ENCODE assay signal across 9 cellular contexts in genomic region chr13:45337803-45338202, GRCh38. TPM values are rescaled to one million over a fixed set of nuclear protein-coding genes. Genes with fewer than 3 reads are reported as not detected.
DNase-seq lines count a peak whose midpoint lies in the region; ATAC-seq and TF ChIP-seq lines count a peak whose summit lies in the region.
"Had no signal": no experiment of that assay in that cellular context is flagged by ENCODE, and none has a peak within 500 bp of the region (broad histone marks: within the 10 kb centered on the region; RNA-seq: fewer than 3 reads in every experiment).

No MANE protein-coding gene starts in this region.

- H3K4me1 Mint-ChIP-seq in central memory CD8-positive, alpha-beta T cell = peaks cover 78% of the 10 kb centered on the region
- H3K4me1 Mint-ChIP-seq in naive B cell = peaks cover 43 to 77% (median 76%) of the 10 kb centered on the region in 3 donors

- TF ChIP-seq CTCF in left lung (IDR thresholded peaks at IDR 0.05) = no peak

- H3K36me3 Mint-ChIP-seq in central memory CD8-positive, alpha-beta T cell (ENCODE audit: insufficient read depth) = peaks cover 64% of the 10 kb centered on the region
- peaks cover 22 to 24% of the 10 kb centered on the region in 2 donors for H3K36me3 Mint-ChIP-seq in naive B cell

- no peak for ATAC-seq in central memory CD8-positive, alpha-beta T cell (replicated peaks; ENCODE audit: extremely low read depth, poor library complexity, severe bottlenecking)
- ATAC-seq in naive B cell (ENCODE audit: low read depth in 2 of 2) = no peak
- no peak for ATAC-seq in left lung

- intact Hi-C loops in left lung (cut with DNase I) = no loop called here

- peak overlapping the region in 8 of 11 experiments; percentile 12 to 100 (median 98); a peak in 12 of 22 replicates for H3K27ac ChIP-seq in BLaER1 treated with 17β-estradiol and CSF1 and Interleukin-3, amounts not matched to agents 10 nM and 100 nM
- H3K27ac ChIP-seq in left lung = peak overlapping the region in 1 of 2 donors; percentile 9

- H3K4me3 Mint-ChIP-seq in central memory CD8-positive, alpha-beta T cell = peak overlapping the region; percentile 63
- peak overlapping the region in 3 of 8 donors; percentile 9 to 89 (median 36) for H3K4me3 Mint-ChIP-seq in naive B cell

- H3K27ac Mint-ChIP-seq in central memory CD8-positive, alpha-beta T cell (ENCODE audit: low read depth) = peak overlapping the region; percentile 69
- H3K27ac Mint-ChIP-seq in naive B cell = peak overlapping the region in 5 of 6 donors; percentile 25 to 60 (median 51)
- H3K27ac Mint-ChIP-seq: dendritic cell treated with granulocyte-macrophage colony-stimulating factor and Interleukin-4, amounts not matched to agents 40 ng/mL and 50 ng/mL, for 4 days had no signal

- H3K4me3 ChIP-seq in BLaER1 treated with 17β-estradiol and CSF1 and Interleukin-3, amounts not matched to agents 10 nM and 100 nM = peak overlapping the region; percentile 72 to 95 (median 88)
- H3K4me3 ChIP-seq in MG63 (0 out of 2 replicates have a peak overlapping the region, but pooled peaks have one; percentile 2), left lung (peak overlapping the region in 1 of 2 donors; percentile 95)

- DNase-seq in MG63 = no peak
- no peak for DNase-seq in central memory CD8-positive, alpha-beta T cell (ENCODE audit: low spot score in 2 of 2)
- no peak for DNase-seq in naive B cell
- DNase-seq in NCI-H2227 (lab: John Stamatoyannopoulos, UW; ENCODE audit: unreplicated experiment) = no peak
- DNase-seq in activated gamma-delta T cell treated with Interleukin-2 at 50 U/mL for 16 hours = no peak
- no peak for DNase-seq in left lung
- DNase-seq in activated effector memory CD4-positive, alpha-beta T cell treated with Interleukin-2 at 50 U/mL for 16 hours = no peak

- H4K20me1 ChIP-seq in BLaER1 treated with 17β-estradiol and CSF1 and Interleukin-3, amounts not matched to agents 10 nM and 100 nM = peaks cover 72 to 81% (median 78%) of the 10 kb centered on the region in 11 experiments

- H3K36me3 ChIP-seq in BLaER1 treated with 17β-estradiol and CSF1 and Interleukin-3, amounts not matched to agents 10 nM and 100 nM = peaks cover 52 to 77% (median 72%) of the 10 kb centered on the region in 11 experiments
- H3K36me3 ChIP-seq in MG63 (peaks cover 66% of the 10 kb centered on the region), left lung (peaks cover 0 to 63% of the 10 kb centered on the region in 2 donors)

- peak overlapping the region; percentile 98 to 100 (median 99) for H3K9ac ChIP-seq in BLaER1 treated with 17β-estradiol and CSF1 and Interleukin-3, amounts not matched to agents 10 nM and 100 nM

- no peaks in the 10 kb centered on the region for H3K9me3 Mint-ChIP-seq in central memory CD8-positive, alpha-beta T cell
- H3K9me3 Mint-ChIP-seq in naive B cell = no peaks in the 10 kb centered on the region
- H3K9me3 Mint-ChIP-seq: dendritic cell treated with granulocyte-macrophage colony-stimulating factor and Interleukin-4, amounts not matched to agents 40 ng/mL and 50 ng/mL, for 4 days had no signal

- no peaks in the 10 kb centered on the region for H3K27me3 ChIP-seq in BLaER1 treated with 17β-estradiol and CSF1 and Interleukin-3, amounts not matched to agents 10 nM and 100 nM
- H3K27me3 ChIP-seq in MG63 (no peaks in the 10 kb centered on the region), left lung (no peaks in the 10 kb centered on the region)

- H3K27me3 Mint-ChIP-seq in central memory CD8-positive, alpha-beta T cell = no peaks in the 10 kb centered on the region
- no peaks in the 10 kb centered on the region for H3K27me3 Mint-ChIP-seq in naive B cell
- H3K27me3 Mint-ChIP-seq: dendritic cell treated with granulocyte-macrophage colony-stimulating factor and Interleukin-4, amounts not matched to agents 40 ng/mL and 50 ng/mL, for 4 days had no signal

- peaks cover 0 to 7% (median 0%) of the 10 kb centered on the region in 11 experiments; a peak in 3 of 22 replicates for H3K9me3 ChIP-seq in BLaER1 treated with 17β-estradiol and CSF1 and Interleukin-3, amounts not matched to agents 10 nM and 100 nM (replicated peaks in 1 of 11)
- H3K9me3 ChIP-seq in MG63 (no peaks in the 10 kb centered on the region), left lung (no peaks in the 10 kb centered on the region)

- peaks cover 72 to 78% (median 73%) of the 10 kb centered on the region in 10 experiments for H3K4me1 ChIP-seq in BLaER1 treated with 17β-estradiol and CSF1 and Interleukin-3, amounts not matched to agents 10 nM and 100 nM
- peaks cover 38 to 80% of the 10 kb centered on the region in 2 donors for H3K4me1 ChIP-seq in left lung

- peak overlapping the region; percentile 91 to 97 (median 93) for H3K4me2 ChIP-seq in BLaER1 treated with 17β-estradiol and CSF1 and Interleukin-3, amounts not matched to agents 10 nM and 100 nM

RNA-seq across cellular contexts. Expression of gene TPT1, which starts 3.2 kb away (rescaled TPM):
- 1,247 and 1,897 TPM in 2 replicates for total RNA-seq in MG63 (2014; rRNA removed; shearing (Covaris generic); ENCODE audit: low replicate concordance)
- 1,000 to 10,000 TPM; 1,189 to 2,468 (median 2,211) TPM for polyA plus RNA-seq in naive B cell (ENCODE audit: low read depth in 6 of 6)
- 1,000 to 10,000 TPM; 3,460 to 5,041 TPM for total RNA-seq in left lung
